In genomic region chr2:9165625-9166024, GRCh38 we compare ENCODE assay signal across 12 cellular contexts. TPM values are rescaled to one million over a fixed set of nuclear protein-coding genes. Genes with fewer than 3 reads are reported as not detected.
A peak's percentile ranks its signal among the peaks of the same experiment; 100 is the strongest.
DNase-seq lines count a peak whose midpoint lies in the region; ATAC-seq and TF ChIP-seq lines count a peak whose summit lies in the region.
"Had no signal": no experiment of that assay in that cellular context is flagged by ENCODE, and none has a peak within 500 bp of the region (broad histone marks: within the 10 kb centered on the region; RNA-seq: fewer than 3 reads in every experiment).

No MANE protein-coding gene starts in this region.

- H3K4me3 ChIP-seq in thoracic aorta = no peak overlapping the region
- H3K4me3 ChIP-seq: cardiac muscle cell had no signal

- H3K36me3 ChIP-seq in thoracic aorta = no peaks in the 10 kb centered on the region
- H3K36me3 ChIP-seq: cardiac muscle cell had no signal

- H3K4me1 ChIP-seq in thoracic aorta (ENCODE audit: control insufficient read depth in 1 of 2, low read depth in 2 of 2) = peaks cover 12 to 20% of the 10 kb centered on the region in 2 donors

- TF ChIP-seq CTCF in thoracic aorta (IDR thresholded peaks at IDR 0.05) = no peak

- ATAC-seq in thoracic aorta (ENCODE audit: insufficient number of reproducible peaks, low FRiP score, low read depth) = peak; percentile 35

- H3K9me3 ChIP-seq in thoracic aorta = no peaks in the 10 kb centered on the region

- DNase-seq in DMS79 treated with DMSO at 0.1 percent for 48 hours (lab: John Stamatoyannopoulos, UW) = peak; percentile 5
- no peak for DNase-seq in DMS79 (lab: John Stamatoyannopoulos, UW)
- DNase-seq in caudate nucleus (lab: John Stamatoyannopoulos, UW) = peak in 42 of 61 donors; percentile 6 to 68 (median 30)
- peak; percentile 50 for DNase-seq in iris pigment epithelial cell (ENCODE audit: low read depth)
- no peak for DNase-seq in thoracic aorta (ENCODE audit: low spot score)
- no peak for DNase-seq in NCI-H2171 treated with DMSO at 0.1 percent for 48 hours (lab: John Stamatoyannopoulos, UW)
- DNase-seq in NCI-H345 treated with DMSO at 0.1 percent for 48 hours (lab: John Stamatoyannopoulos, UW; ENCODE audit: unreplicated experiment) = no peak
- DNase-seq in activated CD4-positive, alpha-beta T cell treated with anti-CD3 and anti-CD28 coated beads for 48 hours = no peak
- DNase-seq: DMS153, NCI-H1694 had no signal

- H3K27ac ChIP-seq in caudate nucleus (ENCODE audit: low read depth, low read length) (peak overlapping the region; percentile 67), thoracic aorta (peak overlapping the region; percentile 73 to 79)
- H3K27ac ChIP-seq: 22Rv1, cardiac muscle cell had no signal

- no peaks in the 10 kb centered on the region for H3K27me3 ChIP-seq in thoracic aorta (replicated peaks; ENCODE audit: insufficient read depth)
- H3K27me3 ChIP-seq: cardiac muscle cell had no signal

RNA-seq across cellular contexts. Expression of gene ASAP2, which starts 41.0 kb away (rescaled TPM):
- total RNA-seq in thoracic aorta = 100 to 1,000 TPM in 1 of 2 donors, 10 to 100 TPM in 1; 58.1 to 102 TPM

Comparison
In these comparisons a context has a peak if more than half of its experiments do, and no peak if none do; other contexts are left out.
1. DNase-seq: peak in DMS79 treated with DMSO at 0.1 percent for 48 hours (single experiment), caudate nucleus (42 of 61) and iris pigment epithelial cell (single experiment); none in DMS79 (single experiment), thoracic aorta (single experiment), NCI-H2171 treated with DMSO at 0.1 percent for 48 hours (single experiment), NCI-H345 treated with DMSO at 0.1 percent for 48 hours (single experiment) and activated CD4-positive, alpha-beta T cell treated with anti-CD3 and anti-CD28 coated beads for 48 hours (single experiment).